In the genomic region with DNA sequence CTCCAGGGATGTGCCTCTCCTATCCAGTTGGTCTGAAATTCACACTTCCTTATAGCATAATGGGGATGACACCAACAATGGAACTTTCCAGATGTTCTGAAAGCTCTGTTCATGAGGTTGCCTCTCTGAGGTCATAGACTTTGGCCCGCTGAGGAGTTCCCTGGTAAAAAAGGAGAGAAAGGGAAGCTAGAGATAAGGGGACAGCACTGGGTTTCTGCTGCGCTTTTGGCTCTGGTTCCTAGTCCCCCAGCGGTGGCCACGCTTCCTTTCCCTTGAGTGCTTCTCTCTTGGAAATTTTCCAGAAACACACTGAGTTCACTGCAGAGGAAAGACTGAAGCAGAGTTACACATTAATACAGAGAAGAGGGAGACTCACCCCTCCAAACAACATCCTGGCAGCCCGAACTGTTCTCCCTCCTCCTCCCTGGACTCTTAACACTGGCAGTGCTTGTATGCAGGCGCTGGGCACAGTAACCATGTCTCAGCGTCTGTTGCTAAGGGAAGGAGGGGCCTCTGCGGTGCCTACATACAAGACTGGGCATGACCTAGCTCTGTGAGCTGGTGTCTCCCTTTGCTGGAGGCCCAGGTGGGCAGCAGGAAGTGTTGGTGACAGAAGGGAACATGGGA, we compare ENCODE assay signal across 13 cellular contexts. TPM values are rescaled to one million over a fixed set of nuclear protein-coding genes. Genes with fewer than 3 reads are reported as not detected.
A peak's percentile ranks its signal among the peaks of the same experiment; 100 is the strongest.
DNase-seq lines count a peak whose midpoint lies in the region; ATAC-seq and TF ChIP-seq lines count a peak whose summit lies in the region.
"Had no signal": no experiment of that assay in that cellular context is flagged by ENCODE, and none has a peak within 500 bp of the region (broad histone marks: within the 10 kb centered on the region; RNA-seq: fewer than 3 reads in every experiment).

A gene with protein sequence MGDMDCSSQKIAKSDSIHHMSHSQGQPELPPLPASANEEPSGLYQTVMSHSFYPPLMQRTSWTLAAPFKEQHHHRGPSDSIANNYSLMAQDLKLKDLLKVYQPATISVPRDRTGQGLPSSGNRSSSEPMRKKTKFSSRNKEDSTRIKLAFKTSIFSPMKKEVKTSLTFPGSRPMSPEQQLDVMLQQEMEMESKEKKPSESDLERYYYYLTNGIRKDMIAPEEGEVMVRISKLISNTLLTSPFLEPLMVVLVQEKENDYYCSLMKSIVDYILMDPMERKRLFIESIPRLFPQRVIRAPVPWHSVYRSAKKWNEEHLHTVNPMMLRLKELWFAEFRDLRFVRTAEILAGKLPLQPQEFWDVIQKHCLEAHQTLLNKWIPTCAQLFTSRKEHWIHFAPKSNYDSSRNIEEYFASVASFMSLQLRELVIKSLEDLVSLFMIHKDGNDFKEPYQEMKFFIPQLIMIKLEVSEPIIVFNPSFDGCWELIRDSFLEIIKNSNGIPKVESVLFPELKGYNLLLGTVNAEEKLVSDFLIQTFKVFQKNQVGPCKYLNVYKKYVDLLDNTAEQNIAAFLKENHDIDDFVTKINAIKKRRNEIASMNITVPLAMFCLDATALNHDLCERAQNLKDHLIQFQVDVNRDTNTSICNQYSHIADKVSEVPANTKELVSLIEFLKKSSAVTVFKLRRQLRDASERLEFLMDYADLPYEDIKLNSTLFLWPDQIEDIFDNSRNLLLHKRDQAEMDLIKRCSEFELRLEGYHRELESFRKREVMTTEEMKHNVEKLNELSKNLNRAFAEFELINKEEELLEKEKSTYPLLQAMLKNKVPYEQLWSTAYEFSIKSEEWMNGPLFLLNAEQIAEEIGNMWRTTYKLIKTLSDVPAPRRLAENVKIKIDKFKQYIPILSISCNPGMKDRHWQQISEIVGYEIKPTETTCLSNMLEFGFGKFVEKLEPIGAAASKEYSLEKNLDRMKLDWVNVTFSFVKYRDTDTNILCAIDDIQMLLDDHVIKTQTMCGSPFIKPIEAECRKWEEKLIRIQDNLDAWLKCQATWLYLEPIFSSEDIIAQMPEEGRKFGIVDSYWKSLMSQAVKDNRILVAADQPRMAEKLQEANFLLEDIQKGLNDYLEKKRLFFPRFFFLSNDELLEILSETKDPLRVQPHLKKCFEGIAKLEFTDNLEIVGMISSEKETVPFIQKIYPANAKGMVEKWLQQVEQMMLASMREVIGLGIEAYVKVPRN (N-terminal part only) (minus strand): TSS at position 472 of the 627 bp plus-strand sequence. CDS start 527 bp downstream, outside the sequence.

- no peak for TF ChIP-seq CTCF in transverse colon (IDR thresholded peaks at IDR 0.05)
- no peak for TF ChIP-seq CTCF in psoas muscle (IDR thresholded peaks at IDR 0.05)
- TF ChIP-seq CTCF in PC-9 (conservative IDR thresholded peaks at IDR 0.05) = no peak

- no peaks in the 10 kb centered on the region for H3K79me2 ChIP-seq in PC-9 (ENCODE audit: low read depth)

- intact Hi-C loops in transverse colon (cut with DNase I; ENCODE audit: low total_unique reads) = no loop called here
- intact Hi-C loops in psoas muscle (cut with DNase I) = no loop called here
- intact Hi-C loops in PC-9 (cut with micrococcal nuclease; ENCODE audit: unreplicated experiment) = no loop called here

- H2AFZ ChIP-seq in PC-9 = no peak within 1 kb of the TSS

- no peak for TF ChIP-seq EP300 in transverse colon (IDR thresholded peaks at IDR 0.05; ENCODE audit: low read depth)

- H3K9me3 ChIP-seq in transverse colon = no peaks in the 10 kb centered on the region
- H3K9me3 ChIP-seq in psoas muscle = no peaks in the 10 kb centered on the region
- H3K9me3 ChIP-seq in PC-9 (ENCODE audit: insufficient read depth, low read depth) = no peaks in the 10 kb centered on the region
- H3K9me3 ChIP-seq: spleen had no signal

- H4K20me1 ChIP-seq in PC-9 (ENCODE audit: insufficient read depth) = no peaks in the 10 kb centered on the region

- H3K27ac ChIP-seq in epithelial cell of prostate (peak within 1 kb of the TSS; percentile 18), transverse colon (no peak within 1 kb of the TSS), psoas muscle (no peak within 1 kb of the TSS), PC-9 (no peak within 1 kb of the TSS)
- H3K27ac ChIP-seq: spleen had no signal

- no peaks in the 10 kb centered on the region for H3K9me2 ChIP-seq in PC-9 (ENCODE audit: insufficient read depth)

- H3K4me2 ChIP-seq in PC-9 = no peak within 1 kb of the TSS

- in situ Hi-C loops in transverse colon (cut with MboI; ENCODE audit: low pct_ligation_motif_present in 1 of 4, low pct_unique_long_range_greater_than_20kb in 1 of 4, low sequenced_read_pairs in 3 of 4) = no loop called here

- ATAC-seq in psoas muscle = no peak
- ATAC-seq: stimulated activated memory B cell treated with anti-CD40 and anti-IgM and Interleukin-4, amounts not matched to agents 10 μg/mL and 1 μg/mL and 100 μg/mL, for 72 hours had no signal

- no peak within 1 kb of the TSS for H3K4me3 ChIP-seq in transverse colon
- no peak within 1 kb of the TSS for H3K4me3 ChIP-seq in psoas muscle
- no peak within 1 kb of the TSS for H3K4me3 ChIP-seq in PC-9
- H3K4me3 ChIP-seq: spleen had no signal

- no TSS peak for BruUV-seq in PC-9 (replicated peaks; lab: Mats Ljungman, UMichigan)

- 12 to 20% methylated on average over 1 to 8 of the region's 8 CpGs for WGBS in transverse colon (ENCODE audit: low coverage in 1 of 2), 2 donors
- WGBS in psoas muscle, 3 donors = 31 to 47% (median 35%) methylated on average over 8 of the region's 8 CpGs

- peaks cover 0 to 8% (median 6%) of the 10 kb centered on the region in 4 donors for H3K4me1 ChIP-seq in transverse colon
- H3K4me1 ChIP-seq in psoas muscle = no peaks in the 10 kb centered on the region
- H3K4me1 ChIP-seq in PC-9 (replicated peaks; ENCODE audit: insufficient read depth) = no peaks in the 10 kb centered on the region

- H3K27me3 ChIP-seq in transverse colon = no peaks in the 10 kb centered on the region
- H3K27me3 ChIP-seq in psoas muscle (ENCODE audit: insufficient read depth in 3 of 3, low read length in 2 of 3) = no peaks in the 10 kb centered on the region
- peaks cover 7% of the 10 kb centered on the region; the same call in 1 of the 2 replicates for H3K27me3 ChIP-seq in PC-9 (ENCODE audit: insufficient read depth, low read depth)

- TF ChIP-seq POLR2A in transverse colon (IDR thresholded peaks at IDR 0.05) = no peak

- no peaks in the 10 kb centered on the region for H3F3A ChIP-seq in PC-9 (ENCODE audit: insufficient read depth, low read depth)

- DNase-seq in NCI-H748 (lab: John Stamatoyannopoulos, UW; ENCODE audit: unreplicated experiment) (peak; percentile 63), NCI-H748 treated with DMSO at 0.1 percent for 48 hours (lab: John Stamatoyannopoulos, UW) (no peak), NCI-H524 treated with DMSO at 0.1 percent for 48 hours (lab: John Stamatoyannopoulos, UW) (peak; percentile 11), epithelial cell of prostate (ENCODE audit: low read depth, low spot score) (peak; percentile 65), transverse colon (peak; percentile 23), psoas muscle (no peak), PC-9 (no peak), ecto neural progenitor cell (ENCODE audit: low spot score) (no peak)
- DNase-seq: activated CD4-positive, alpha-beta T cell treated with anti-CD3 and anti-CD28 coated beads, Interleukin-2, amount 10 ng/mL, durations not matched to agents 7 days and 5 days; activated naive CD8-positive, alpha-beta T cell treated with anti-CD3 and anti-CD28 coated beads for 36 hours; spleen had no signal

- H3K36me3 ChIP-seq in transverse colon = no peaks in the 10 kb centered on the region
- no peaks in the 10 kb centered on the region for H3K36me3 ChIP-seq in psoas muscle (ENCODE audit: insufficient read depth in 1 of 2, low read depth in 1 of 2)
- H3K36me3 ChIP-seq in PC-9 (ENCODE audit: low read depth) = no peaks in the 10 kb centered on the region
- H3K36me3 ChIP-seq: spleen had no signal

- CTCF ChIA-PET in PC-9 (lab: Charles Lee) = no interaction called here

- POLR2A ChIA-PET in PC-9 (lab: Charles Lee; ENCODE audit: unreplicated experiment) = no interaction called here

RNA-seq across cellular contexts. Expression of the gene that starts here (rescaled TPM):
- total RNA-seq in transverse colon = 10 to 100 TPM in 1 of 4 donors, 1 to 10 TPM in 3; 1.1 to 28.7 (median 5.5) TPM
- 1 to 10 TPM in 1 of 4 donors, under 1 TPM in 3; 0.12 to 2.1 (median 0.24) TPM for total RNA-seq in psoas muscle
- polyA plus RNA-seq in psoas muscle = under 1 TPM in 2 of 3 donors, not detected in 1; 0.01 to 0.03 TPM
- 0.33 and 0.70 TPM in 2 replicates for total RNA-seq in PC-9 (2021)
- total RNA-seq: activated CD4-positive, alpha-beta T cell treated with anti-CD3 and anti-CD28 coated beads, Interleukin-2, amount 10 ng/mL, durations not matched to agents 7 days and 5 days; activated naive CD8-positive, alpha-beta T cell treated with anti-CD3 and anti-CD28 coated beads for 36 hours; endothelial cell of umbilical vein; spleen had no signal
- polyA plus RNA-seq: endothelial cell of umbilical vein had no signal

Comparison
In these comparisons a context has a peak if more than half of its experiments do, and no peak if none do; other contexts are left out.
1. DNase-seq: peak in NCI-H748 (single experiment), NCI-H524 treated with DMSO at 0.1 percent for 48 hours (single experiment), epithelial cell of prostate (single experiment) and transverse colon (single experiment); none in NCI-H748 treated with DMSO at 0.1 percent for 48 hours (single experiment), psoas muscle (0 of 2), PC-9 (0 of 2) and ecto neural progenitor cell (single experiment).